11 cellular contexts compared by ENCODE assay signal in genomic region chr9:109109962-109110325, GRCh38. TPM values are rescaled to one million over a fixed set of nuclear protein-coding genes. Genes with fewer than 3 reads are reported as not detected.
A peak's percentile ranks its signal among the peaks of the same experiment; 100 is the strongest.
DNase-seq lines count a peak whose midpoint lies in the region; ATAC-seq, FAIRE-seq and TF ChIP-seq lines count a peak whose summit lies in the region.
"Had no signal": no experiment of that assay in that cellular context is flagged by ENCODE, and none has a peak within 500 bp of the region (broad histone marks: within the 10 kb centered on the region; RNA-seq: fewer than 3 reads in every experiment).

No MANE protein-coding gene starts in this region.

- TF ChIP-seq POLR2A in stomach (IDR thresholded peaks at IDR 0.05), result no peak

- H3K4me1 Mint-ChIP-seq in activated CD8-positive, alpha-beta T cell treated with anti-CD3 and anti-CD28 coated beads, Interleukin-2, amount 10 ng/mL, durations not matched to agents 7 days and 5 days (ENCODE audit: low read depth), result peaks cover 62% of the 10 kb centered on the region

- H3K9me3 ChIP-seq in right atrium auricular region (no peaks in the 10 kb centered on the region), stomach (no peaks in the 10 kb centered on the region)

- H3K36me3 Mint-ChIP-seq in activated CD8-positive, alpha-beta T cell treated with anti-CD3 and anti-CD28 coated beads, Interleukin-2, amount 10 ng/mL, durations not matched to agents 7 days and 5 days (ENCODE audit: low read depth), result peaks cover 19% of the 10 kb centered on the region

- FAIRE-seq in GM19239 (lab: Jason Lieb, UNC), result no peak

- peak overlapping the region; percentile 48 for H3K27ac Mint-ChIP-seq in activated CD8-positive, alpha-beta T cell treated with anti-CD3 and anti-CD28 coated beads, Interleukin-2, amount 10 ng/mL, durations not matched to agents 7 days and 5 days

- CTCF ChIA-PET in activated CD8-positive, alpha-beta T cell treated with anti-CD3 and anti-CD28 coated beads, Interleukin-2, amount 10 ng/mL, durations not matched to agents 7 days and 5 days (lab: Charles Lee), result interaction anchor here (2.9 kb wide), 1 partner anchor 9 kb away, joined by 21 read pairs; the partner anchor contains the start of gene TMEM245

- no peaks in the 10 kb centered on the region for H3K27me3 Mint-ChIP-seq in activated CD8-positive, alpha-beta T cell treated with anti-CD3 and anti-CD28 coated beads, Interleukin-2, amount 10 ng/mL, durations not matched to agents 7 days and 5 days (ENCODE audit: low read depth)
- H3K27me3 Mint-ChIP-seq: naive B cell had no signal

- TF ChIP-seq CTCF in right atrium auricular region (IDR thresholded peaks at IDR 0.05) (no peak), stomach (IDR thresholded peaks at IDR 0.05) (no peak)

- POLR2A ChIA-PET in activated CD8-positive, alpha-beta T cell treated with anti-CD3 and anti-CD28 coated beads, Interleukin-2, amount 10 ng/mL, durations not matched to agents 7 days and 5 days (lab: Charles Lee), result interaction anchor here (1.4 to 3.7 kb wide), 2 partner anchors 9 kb away, joined by 4 to 24 read pairs; partner anchors contain the start of gene TMEM245

- no peaks in the 10 kb centered on the region for H3K36me3 ChIP-seq in right atrium auricular region
- peaks cover 0 to 11% (median 10%) of the 10 kb centered on the region in 4 donors for H3K36me3 ChIP-seq in stomach

- peak overlapping the region; percentile 70 to 87 for H3K27ac ChIP-seq in right atrium auricular region
- H3K27ac ChIP-seq in stomach, result peak overlapping the region in 4 of 5 donors; percentile 69 to 93 (median 80)

- H3K4me3 ChIP-seq in right atrium auricular region (no peak overlapping the region), stomach (no peak overlapping the region)

- TF ChIP-seq EP300 in stomach (IDR thresholded peaks at IDR 0.05), result no peak

- intact Hi-C loops in stomach (cut with DNase I; ENCODE audit: low total_unique reads), result no loop called here

- H3K27me3 ChIP-seq in right atrium auricular region, result no peaks in the 10 kb centered on the region
- H3K27me3 ChIP-seq in stomach, result no peaks in the 10 kb centered on the region

- DNase-seq in LHCN-M2 (ENCODE audit: low read depth) (peak; percentile 41), right atrium auricular region (ENCODE audit: low spot score) (no peak), stomach (no peak), nucleus accumbens (lab: John Stamatoyannopoulos, UW) (no peak), GM19239 (ENCODE audit: insufficient read length, low spot score) (no peak)
- DNase-seq in activated CD8-positive, alpha-beta T cell treated with anti-CD3 and anti-CD28 coated beads, Interleukin-2, amount 10 ng/mL, durations not matched to agents 7 days and 5 days, result no peak
- DNase-seq: activated CD4-positive, alpha-beta T cell treated with anti-CD3 and anti-CD28 coated beads, Interleukin-2, amount 50 U/mL, for 4 hours; naive B cell; NCI-H524 had no signal

- peak overlapping the region; percentile 28 for H3K4me3 Mint-ChIP-seq in activated CD8-positive, alpha-beta T cell treated with anti-CD3 and anti-CD28 coated beads, Interleukin-2, amount 10 ng/mL, durations not matched to agents 7 days and 5 days
- H3K4me3 Mint-ChIP-seq: naive B cell had no signal

- H3K9me3 Mint-ChIP-seq in activated CD8-positive, alpha-beta T cell treated with anti-CD3 and anti-CD28 coated beads, Interleukin-2, amount 10 ng/mL, durations not matched to agents 7 days and 5 days (ENCODE audit: insufficient read depth), result no peaks in the 10 kb centered on the region
- H3K9me3 Mint-ChIP-seq: naive B cell had no signal

- H3K4me1 ChIP-seq in right atrium auricular region (peaks cover 0 to 85% of the 10 kb centered on the region in 2 donors), stomach (peaks cover 61 to 87% (median 74%) of the 10 kb centered on the region in 4 donors)

- ATAC-seq in activated CD8-positive, alpha-beta T cell treated with anti-CD3 and anti-CD28 coated beads, Interleukin-2, amount 10 ng/mL, durations not matched to agents 7 days and 5 days, result no peak
- no peak for ATAC-seq in HG02642 (IDR thresholded peaks at IDR 0.05; ENCODE audit: poor library complexity, unreplicated experiment)

RNA-seq across cellular contexts. Expression of gene TMEM245, which starts 9.8 kb away (rescaled TPM):
- total RNA-seq in LHCN-M2 (2014; rRNA removed), result 48.5 and 53.4 TPM in 2 replicates
- polyA plus RNA-seq in LHCN-M2 (2012), result 21.5 TPM
- 10 to 100 TPM; 27.4 to 30.2 TPM for total RNA-seq in activated CD8-positive, alpha-beta T cell treated with anti-CD3 and anti-CD28 coated beads, Interleukin-2, amount 10 ng/mL, durations not matched to agents 7 days and 5 days
- total RNA-seq in right atrium auricular region, result 10 to 100 TPM; 89.0 to 95.1 TPM
- total RNA-seq in stomach, result 100 to 1,000 TPM in 1 of 5 donors, 10 to 100 TPM in 4; 10.1 to 107 (median 74.1) TPM
- 1 to 10 TPM; 4.0 to 9.3 (median 4.7) TPM for polyA plus RNA-seq in stomach

RNA-seq across cellular contexts. Expression of gene FRRS1L, which starts 57.1 kb away (rescaled TPM):
- total RNA-seq in LHCN-M2 (2014; rRNA removed) (under 0.01 TPM in 1 of 2 replicates, not detected in the other), right atrium auricular region (1 to 10 TPM; 4.3 to 7.5 TPM), stomach (1 to 10 TPM in 3 of 5 donors, under 1 TPM in 1, not detected in 1; 0.43 to 4.6 (median 3.7) TPM)
- polyA plus RNA-seq in LHCN-M2 (2012), result 0.27 TPM
- not detected for total RNA-seq in activated CD8-positive, alpha-beta T cell treated with anti-CD3 and anti-CD28 coated beads, Interleukin-2, amount 10 ng/mL, durations not matched to agents 7 days and 5 days
- under 1 TPM; 0.12 to 0.55 (median 0.15) TPM for polyA plus RNA-seq in stomach
- total RNA-seq: H4 had no signal
